Comparison of ENCODE assay signal across 25 cellular contexts in the genomic region with DNA sequence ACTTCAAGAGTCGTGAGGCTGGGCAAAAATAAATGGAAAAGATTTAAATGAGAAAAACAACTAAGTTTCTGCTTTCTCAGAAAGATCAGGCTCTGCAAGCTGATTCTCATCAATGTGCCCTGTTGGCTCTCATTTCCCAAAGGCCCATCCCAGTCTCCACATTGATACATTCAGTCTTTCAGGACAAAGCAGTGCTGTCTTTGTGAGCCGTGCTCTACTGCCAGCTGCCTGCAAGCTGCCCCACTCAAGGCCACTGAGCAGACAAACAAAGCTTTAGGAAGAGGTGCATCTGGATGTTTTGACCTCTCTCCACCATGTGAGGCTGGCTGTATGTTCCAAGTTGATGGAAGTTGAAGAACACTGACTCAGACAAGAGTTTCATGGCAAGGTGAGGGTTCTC.
"Had no signal": no experiment of that assay in that cellular context is flagged by ENCODE, and none has a peak within 500 bp of the region (broad histone marks: within the 10 kb centered on the region; RNA-seq: fewer than 3 reads in every experiment).

No MANE protein-coding gene starts in this region.

- H3K36me3 ChIP-seq: ascending aorta, breast epithelium, cardiac muscle cell, colonic mucosa, heart left ventricle had no signal

- H3K27me3 ChIP-seq: ascending aorta, breast epithelium, cardiac muscle cell, colonic mucosa, heart left ventricle had no signal

- H3K9me3 ChIP-seq: ascending aorta, breast epithelium, colonic mucosa, heart left ventricle had no signal

- H3K4me3 ChIP-seq: ascending aorta, breast epithelium, cardiac muscle cell, colonic mucosa, heart left ventricle had no signal

- DNase-seq: activated CD4-positive, alpha-beta memory T cell treated with anti-CD3 and anti-CD28 coated beads, Interleukin-2, amount 10 ng/mL, durations not matched to agents 7 days and 5 days; activated CD4-positive, alpha-beta T cell treated with anti-CD3 and anti-CD28 coated beads for 36 hours; activated CD4-positive, alpha-beta T cell treated with anti-CD3 and anti-CD28 coated beads, Interleukin-2, amount 10 ng/mL, durations not matched to agents 24 days and 14 days; activated CD4-positive, CD25-positive, alpha-beta regulatory T cell; activated CD4-positive, CD25-positive, alpha-beta regulatory T cell treated with anti-CD3 and anti-CD28 coated beads, Interleukin-2, amount 50 U/mL, for 72 hours; activated CD8-positive, alpha-beta memory T cell treated with anti-CD3 and anti-CD28 coated beads, Interleukin-2, amount 50 U/mL, for 48 hours; activated gamma-delta T cell; activated naive CD4-positive, alpha-beta T cell; activated naive CD4-positive, alpha-beta T cell treated with anti-CD3 and anti-CD28 coated beads, Interleukin-2, amount 10 ng/mL, durations not matched to agents 7 days and 5 days; activated naive CD8-positive, alpha-beta T cell treated with anti-CD3 and anti-CD28 coated beads, Interleukin-2, amount 10 ng/mL, durations not matched to agents 7 days and 5 days; activated T-cell treated with anti-CD3 and anti-CD28 coated beads for 4 hours; activated T-cell treated with anti-CD3 and anti-CD28 coated beads, Interleukin-2, amount 50 U/mL, for 24 hours; activated T-cell treated with anti-CD3 and anti-CD28 coated beads, Interleukin-2, amount 50 U/mL, for 72 hours; central memory CD4-positive, alpha-beta T cell; cerebellar nuclear complex; colonic mucosa; effector CD8-positive, alpha-beta T cell; endodermal cell; foreskin fibroblast; glutamatergic neuron; heart left ventricle; T-helper 2 cell had no signal

- H3K27ac ChIP-seq: ascending aorta, breast epithelium, cardiac muscle cell, colonic mucosa, heart left ventricle had no signal

- H3K4me1 ChIP-seq: ascending aorta, breast epithelium, colonic mucosa, heart left ventricle had no signal
